In genomic region chr13:52994865-52995264, GRCh38 we compare ENCODE assay signal across 17 cellular contexts.
"Had no signal": no experiment of that assay in that cellular context is flagged by ENCODE, and none has a peak within 500 bp of the region (broad histone marks: within the 10 kb centered on the region; RNA-seq: fewer than 3 reads in every experiment).

No MANE protein-coding gene starts in this region.

- H3K4me1 Mint-ChIP-seq: activated CD8-positive, alpha-beta memory T cell treated with anti-CD3 and anti-CD28 coated beads, Interleukin-2, amount 10 ng/mL, durations not matched to agents 7 days and 5 days; activated naive CD8-positive, alpha-beta T cell treated with anti-CD3 and anti-CD28 coated beads for 36 hours had no signal

- FAIRE-seq: islet of Langerhans had no signal

- ATAC-seq: activated CD8-positive, alpha-beta memory T cell treated with anti-CD3 and anti-CD28 coated beads, Interleukin-2, amount 10 ng/mL, durations not matched to agents 7 days and 5 days; effector memory CD8-positive, alpha-beta T cell; left cardiac atrium; lower lobe of right lung; WTC11 had no signal

- H3K27ac Mint-ChIP-seq: activated CD4-positive, alpha-beta memory T cell treated with anti-CD3 and anti-CD28 coated beads for 36 hours; activated CD8-positive, alpha-beta memory T cell treated with anti-CD3 and anti-CD28 coated beads, Interleukin-2, amount 10 ng/mL, durations not matched to agents 7 days and 5 days; activated naive CD8-positive, alpha-beta T cell treated with anti-CD3 and anti-CD28 coated beads for 36 hours; T-helper 2 cell treated with Interferon-gamma antibody and Interleukin-4, amounts not matched to agents 5 μg/mL and 100 μg/mL, for 36 hours; WTC11 had no signal

- H3K9me3 Mint-ChIP-seq: activated CD4-positive, alpha-beta memory T cell treated with anti-CD3 and anti-CD28 coated beads for 36 hours; activated naive CD8-positive, alpha-beta T cell treated with anti-CD3 and anti-CD28 coated beads for 36 hours; effector memory CD8-positive, alpha-beta T cell; neural crest cell; T-helper 2 cell treated with Interferon-gamma antibody and Interleukin-4, amounts not matched to agents 5 μg/mL and 100 μg/mL, for 36 hours had no signal

- H3K36me3 Mint-ChIP-seq: activated CD4-positive, alpha-beta memory T cell treated with anti-CD3 and anti-CD28 coated beads for 36 hours; activated CD8-positive, alpha-beta memory T cell treated with anti-CD3 and anti-CD28 coated beads, Interleukin-2, amount 10 ng/mL, durations not matched to agents 7 days and 5 days; activated naive CD8-positive, alpha-beta T cell treated with anti-CD3 and anti-CD28 coated beads for 36 hours; WTC11 had no signal

- DNase-seq: activated CD4-positive, alpha-beta memory T cell treated with anti-CD3 and anti-CD28 coated beads for 36 hours; activated CD4-positive, alpha-beta T cell treated with anti-CD3 and anti-CD28 coated beads for 4 hours; activated CD8-positive, alpha-beta memory T cell treated with anti-CD3 and anti-CD28 coated beads, Interleukin-2, amount 10 ng/mL, durations not matched to agents 7 days and 5 days; activated naive CD8-positive, alpha-beta T cell treated with anti-CD3 and anti-CD28 coated beads for 36 hours; amniotic stem cell; dermis blood vessel endothelial cell; effector memory CD8-positive, alpha-beta T cell; left cardiac atrium; lower lobe of right lung; stimulated activated CD4-positive, alpha-beta T cell treated with anti-CD3 and anti-CD28 coated beads, Interleukin-12 subunit alpha, Interleukin-12 subunit beta, amount 100 ng/mL, for 4 hours; stimulated activated CD4-positive, alpha-beta T cell treated with anti-CD3 and anti-CD28 coated beads, Interleukin-1b, Interleukin-23, amount 100 ng/mL, for 48 hours; stimulated activated naive CD4-positive, alpha-beta T cell treated with Interleukin-2 at 50 U/mL for 16 hours; thyroid gland had no signal

- H3K27ac ChIP-seq: lower lobe of right lung, thyroid gland had no signal

- H3K4me3 Mint-ChIP-seq: activated CD4-positive, alpha-beta memory T cell treated with anti-CD3 and anti-CD28 coated beads for 36 hours; activated CD8-positive, alpha-beta memory T cell treated with anti-CD3 and anti-CD28 coated beads, Interleukin-2, amount 10 ng/mL, durations not matched to agents 7 days and 5 days; activated naive CD8-positive, alpha-beta T cell treated with anti-CD3 and anti-CD28 coated beads for 36 hours; effector memory CD8-positive, alpha-beta T cell; neural crest cell; T-helper 2 cell treated with Interferon-gamma antibody and Interleukin-4, amounts not matched to agents 5 μg/mL and 100 μg/mL, for 36 hours; WTC11 had no signal
